Comparison of ENCODE assay signal across 1 cellular context in genomic region chr9:32384364-32385134, GRCh38.
TF ChIP-seq lines count a peak whose summit lies in the region.

TSS of gene ACO1 (plus strand) at chr9:32384643. CDS start at chr9:32405507, 20,864 bp downstream.

TF ChIP-seq in HEK293, 187 proteins besides CTCF, POLR2A, EP300 and RAD21 (continued from another document and continues in another):
- no peak for TF ChIP-seq ZBTB11 (tag by site-specific recombination; conservative IDR thresholded peaks at IDR 0.05; ENCODE audit: low read depth)
- TF ChIP-seq ZNF76 (tag by site-specific recombination; IDR thresholded peaks at IDR 0.05; ENCODE audit: borderline replicate concordance, low read depth), result no peak
- TF ChIP-seq OVOL3 (tag by site-specific recombination; IDR thresholded peaks at IDR 0.05), result no peak
- peak; percentile 91 for TF ChIP-seq ZBTB26 (tag by site-specific recombination; optimal IDR thresholded peaks at IDR 0.05)
- peak; percentile 56; the same call in 1 of the 2 replicates for TF ChIP-seq TRIM28 (IDR thresholded peaks at IDR 0.05; ENCODE audit: borderline replicate concordance, low read length)
- peak; percentile 77 for TF ChIP-seq KLF10 (tag by site-specific recombination; IDR thresholded peaks at IDR 0.05)
- TF ChIP-seq ZNF335 (tag by site-specific recombination; conservative IDR thresholded peaks at IDR 0.05), result peak; percentile 68; the same call in 1 of the 2 replicates
- no peak for TF ChIP-seq ZNF146 (tag by site-specific recombination; IDR thresholded peaks at IDR 0.05)
- TF ChIP-seq ZNF16 (tag by site-specific recombination; IDR thresholded peaks at IDR 0.05; ENCODE audit: low read depth), result no peak
- TF ChIP-seq ZNF600 (tag by site-specific recombination; IDR thresholded peaks at IDR 0.05), result no peak
- no peak for TF ChIP-seq ZSCAN4 (tag by site-specific recombination; IDR thresholded peaks at IDR 0.05)
- TF ChIP-seq ZNF280D (tag by site-specific recombination; IDR thresholded peaks at IDR 0.05), result no peak
- TF ChIP-seq ZNF133 (tag by site-specific recombination; IDR thresholded peaks at IDR 0.05), result no peak
- peak; percentile 16; the same call in 1 of the 2 replicates for TF ChIP-seq GLIS1 (tag by site-specific recombination; IDR thresholded peaks at IDR 0.05)
- TF ChIP-seq ZNF645 (tag by site-specific recombination; IDR thresholded peaks at IDR 0.05), result no peak
- no peak for TF ChIP-seq ZSCAN5A (tag by site-specific recombination; IDR thresholded peaks at IDR 0.05)
- TF ChIP-seq ZNF239 (tag by site-specific recombination; IDR thresholded peaks at IDR 0.05), result no peak
- 0 out of 2 replicates have a peak, but pooled peaks have one; percentile 16 for TF ChIP-seq ZFP37 (tag by site-specific recombination; IDR thresholded peaks at IDR 0.05)
- no peak for TF ChIP-seq ZNF596 (tag by site-specific recombination; IDR thresholded peaks at IDR 0.05)
- no peak for TF ChIP-seq ZBTB7A (tag by site-specific recombination; IDR thresholded peaks at IDR 0.05; ENCODE audit: low read depth)
- TF ChIP-seq ZNF510 (tag by site-specific recombination; IDR thresholded peaks at IDR 0.05; ENCODE audit: insufficient replicate concordance), result no peak
- no peak for TF ChIP-seq ZNF37A (tag by site-specific recombination; IDR thresholded peaks at IDR 0.05)
- no peak for TF ChIP-seq ZFP3 (tag by site-specific recombination; IDR thresholded peaks at IDR 0.05; ENCODE audit: low read depth)
- no peak for TF ChIP-seq ZBTB44 (tag by site-specific recombination; IDR thresholded peaks at IDR 0.05)
- no peak for TF ChIP-seq ZNF473 (tag by site-specific recombination; IDR thresholded peaks at IDR 0.05)
- no peak for TF ChIP-seq ZNF580 (tag by site-specific recombination; IDR thresholded peaks at IDR 0.05)
- TF ChIP-seq ZNF561 (tag by site-specific recombination; IDR thresholded peaks at IDR 0.05; ENCODE audit: borderline replicate concordance), result 0 out of 2 replicates have a peak, but pooled peaks have one; percentile 27
- TF ChIP-seq ZFP41 (tag by site-specific recombination; IDR thresholded peaks at IDR 0.05; ENCODE audit: borderline replicate concordance), result no peak
- no peak for TF ChIP-seq ZNF639 (tag by site-specific recombination; IDR thresholded peaks at IDR 0.05)
- peak; percentile 51 for TF ChIP-seq ZBTB8A (tag by site-specific recombination; IDR thresholded peaks at IDR 0.05)
- no peak for TF ChIP-seq ZNF121 (tag by site-specific recombination; IDR thresholded peaks at IDR 0.05)
- no peak for TF ChIP-seq ZBTB6 (tag by site-specific recombination; IDR thresholded peaks at IDR 0.05)
- TF ChIP-seq ZFHX2 (tag by site-specific recombination; conservative IDR thresholded peaks at IDR 0.05), result peak; percentile 97
- TF ChIP-seq ZNF785 (tag by site-specific recombination; IDR thresholded peaks at IDR 0.05), result no peak
- no peak for TF ChIP-seq ZNF202 (tag by site-specific recombination; IDR thresholded peaks at IDR 0.05; ENCODE audit: borderline replicate concordance)
- peak; percentile 80 for TF ChIP-seq KLF1 (tag by site-specific recombination; IDR thresholded peaks at IDR 0.05)
- TF ChIP-seq ZNF292 (tag by site-specific recombination; IDR thresholded peaks at IDR 0.05; ENCODE audit: borderline replicate concordance, low read depth), result no peak
- peak; percentile 81; the same call in 1 of the 2 replicates for TF ChIP-seq ZNF777 (tag by site-specific recombination; IDR thresholded peaks at IDR 0.05; ENCODE audit: borderline replicate concordance)
- TF ChIP-seq KLF16 (tag by site-specific recombination; IDR thresholded peaks at IDR 0.05), result 0 out of 2 replicates have a peak, but pooled peaks have one; percentile 17
- TF ChIP-seq KLF9 (tag by site-specific recombination; IDR thresholded peaks at IDR 0.05; ENCODE audit: low read depth), result peak; percentile 74
- no peak for TF ChIP-seq ZNF626 (tag by site-specific recombination; IDR thresholded peaks at IDR 0.05)
- TF ChIP-seq ZIC2 (tag by site-specific recombination; IDR thresholded peaks at IDR 0.05), result peak; percentile 40; the same call in 1 of the 2 replicates
- no peak for TF ChIP-seq TCF7L2 (IDR thresholded peaks at IDR 0.05; ENCODE audit: borderline replicate concordance, low read depth, low read length)
- TF ChIP-seq ZNF391 (tag by site-specific recombination; IDR thresholded peaks at IDR 0.05; ENCODE audit: borderline replicate concordance, low read depth), result 0 out of 2 replicates have a peak, but pooled peaks have one; percentile 14
- TF ChIP-seq ZNF501 (tag by site-specific recombination; IDR thresholded peaks at IDR 0.05), result peak; percentile 39; the same call in 1 of the 2 replicates
- peak; percentile 93 for TF ChIP-seq SP3 (tag by site-specific recombination; IDR thresholded peaks at IDR 0.05)
- no peak for TF ChIP-seq ZNF311 (tag by site-specific recombination; IDR thresholded peaks at IDR 0.05; ENCODE audit: borderline replicate concordance)
